In genomic region chrX:96615448-96615847, GRCh38 we compare ENCODE assay signal across 27 cellular contexts.
"Had no signal": no experiment of that assay in that cellular context is flagged by ENCODE, and none has a peak within 500 bp of the region (broad histone marks: within the 10 kb centered on the region; RNA-seq: fewer than 3 reads in every experiment).

No MANE protein-coding gene starts in this region.

- H3K27me3 ChIP-seq: Peyer's patch, SJSA1 had no signal

- H3K9ac ChIP-seq: SK-N-SH had no signal

- ATAC-seq: activated CD8-positive, alpha-beta T cell treated with anti-CD3 and anti-CD28 coated beads for 36 hours; PC-3 had no signal

- H3K27ac ChIP-seq: adrenal gland, Peyer's patch, SJSA1 had no signal

- H3K4me3 ChIP-seq: adrenal gland, Peyer's patch, SJSA1 had no signal

- H3K9me3 ChIP-seq: adrenal gland, Peyer's patch, SJSA1, SK-N-SH had no signal

- H3K4me1 ChIP-seq: adrenal gland, Peyer's patch, SJSA1 had no signal

- DNase-seq: activated CD4-positive, alpha-beta T cell treated with anti-CD3 and anti-CD28 coated beads, Interleukin-2, amount 10 ng/mL, durations not matched to agents 24 days and 14 days; activated CD4-positive, alpha-beta T cell treated with anti-CD3 and anti-CD28 coated beads, Interleukin-2, amount 50 U/mL, for 4 hours; activated CD8-positive, alpha-beta T cell treated with anti-CD3 and anti-CD28 coated beads for 36 hours; activated gamma-delta T cell; activated naive CD4-positive, alpha-beta T cell treated with Interleukin-2 at 50 U/mL for 16 hours; activated naive CD8-positive, alpha-beta T cell treated with anti-CD3 and anti-CD28 coated beads, Interleukin-2, amount 10 ng/mL, durations not matched to agents 7 days and 5 days; activated T-cell treated with anti-CD3 and anti-CD28 coated beads, Interleukin-2, amount 50 U/mL, for 24 hours; adrenal gland; anterior cingulate cortex; KG1; MM.1S; NCI-H1105; NCI-H1436; NCI-H1694 treated with DMSO at 0.1 percent for 48 hours; NCI-H2029; NCI-H510A; NCI-H526; NCI-H748 treated with DMSO at 0.1 percent for 48 hours; NK-92 treated with Interleukin-12 subunit alpha and Interleukin-12 subunit beta, amount 100 ng/mL, for 24 hours; PC-3; Peyer's patch; RPMI8226; SHP77 treated with DMSO at 0.1 percent for 48 hours; SK-N-SH had no signal

- H3K36me3 ChIP-seq: adrenal gland, Peyer's patch, SJSA1 had no signal

- FAIRE-seq: bronchial epithelial cell, TTC549 had no signal
